17 cellular contexts compared by ENCODE assay signal in the genomic region with DNA sequence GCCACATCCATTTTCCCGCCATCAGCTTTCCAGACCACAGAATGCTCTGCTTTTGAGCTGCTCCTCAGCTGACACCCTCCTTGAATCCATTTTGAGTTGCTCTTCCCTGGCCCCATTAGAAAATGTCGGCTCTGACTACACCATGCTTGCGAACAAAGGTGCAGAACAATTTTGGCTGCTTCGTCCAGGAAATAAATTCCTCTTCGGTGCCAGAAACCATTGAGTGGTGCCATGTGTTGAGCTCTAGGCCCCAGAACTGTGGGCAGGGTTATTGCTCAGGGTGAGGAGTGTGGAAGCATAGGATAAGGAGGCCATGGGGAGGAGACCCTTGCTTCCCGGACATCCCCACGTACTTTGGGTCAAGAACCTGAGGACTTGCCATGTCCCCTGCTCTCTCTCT. TPM values are rescaled to one million over a fixed set of nuclear protein-coding genes. Genes with fewer than 3 reads are reported as not detected.
"Had no signal": no experiment of that assay in that cellular context is flagged by ENCODE, and none has a peak within 500 bp of the region (broad histone marks: within the 10 kb centered on the region; RNA-seq: fewer than 3 reads in every experiment).

No MANE protein-coding gene starts in this region.

- H3K4me3 ChIP-seq: lung, right lobe of liver, spleen had no signal

- H3K27me3 ChIP-seq: right lobe of liver had no signal

- ATAC-seq: activated naive CD8-positive, alpha-beta T cell treated with anti-CD3 and anti-CD28 coated beads, Interleukin-2, amount 50 U/mL, for 24 hours; activated T-helper 17 cell treated with anti-CD3 and anti-CD28 coated beads, Interleukin-2, amount 50 U/mL, for 72 hours; right lobe of liver; SK-N-SH treated with all-trans-retinoic acid at 6 μM for 48 hours; stimulated activated naive CD8-positive, alpha-beta T cell treated with anti-CD3 and anti-CD28 coated beads, Interleukin-15, amount 100 ng/mL, for 72 hours had no signal

- H3K27ac ChIP-seq: right lobe of liver, spleen had no signal

- H3K9me3 ChIP-seq: right lobe of liver, spleen had no signal

- DNase-seq: activated CD4-positive, alpha-beta T cell treated with anti-CD3 and anti-CD28 coated beads for 1 hour; activated CD4-positive, alpha-beta T cell treated with anti-CD3 and anti-CD28 coated beads, Interleukin-2, amount 50 U/mL, for 4 hours; activated naive CD4-positive, alpha-beta T cell treated with anti-CD3 and anti-CD28 coated beads for 36 hours; activated naive CD8-positive, alpha-beta T cell treated with anti-CD3 and anti-CD28 coated beads, Interleukin-2, amount 50 U/mL, for 24 hours; central memory CD4-positive, alpha-beta T cell; dermis blood vessel endothelial cell; endodermal cell; right lobe of liver; spleen; stimulated activated naive CD8-positive, alpha-beta T cell treated with anti-CD3 and anti-CD28 coated beads, Interleukin-15, amount 100 ng/mL, for 72 hours; T-helper 1 cell; T1000 had no signal

- H3K36me3 ChIP-seq: right lobe of liver, spleen had no signal

RNA-seq across cellular contexts. Expression of gene NFIX, which starts 52.1 kb away (rescaled TPM):
- total RNA-seq: epithelial cell of proximal tubule had no signal

RNA-seq across cellular contexts. Expression of gene LYL1, which starts 55.3 kb away (rescaled TPM):
- total RNA-seq: osteocyte had no signal
